Comparison of ENCODE assay signal across 2 cellular contexts in the genomic region with DNA sequence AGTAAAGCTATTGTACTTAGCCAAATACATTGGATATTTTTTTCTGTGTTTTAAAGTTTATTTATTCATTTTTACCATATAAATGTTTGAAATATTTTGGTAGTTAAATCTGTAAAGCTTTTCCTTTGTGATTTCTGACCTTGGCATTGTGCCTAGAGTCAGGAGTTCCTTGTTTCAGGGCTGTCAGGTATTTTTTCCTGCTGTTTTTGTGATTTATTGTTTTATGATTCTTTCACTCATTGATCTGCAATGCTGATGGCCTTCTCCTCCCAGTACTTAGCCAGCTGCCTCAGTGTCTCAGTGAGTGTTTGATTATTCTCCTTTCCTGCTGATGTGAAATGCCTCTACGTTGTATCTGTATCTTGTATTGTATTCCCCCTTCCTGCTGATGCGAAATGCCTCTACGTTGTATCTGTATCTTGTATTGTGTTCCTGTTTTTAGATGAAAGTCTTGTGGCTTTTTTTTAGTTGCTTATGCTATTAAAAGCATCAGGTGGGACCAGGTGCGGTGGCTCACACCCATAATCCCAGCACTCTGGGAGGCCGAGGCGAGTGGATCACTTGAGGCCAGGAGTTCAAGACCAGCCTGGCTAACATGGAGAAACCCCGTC.
TF ChIP-seq lines count a peak whose summit lies in the region.

No MANE protein-coding gene starts in this region.

TF ChIP-seq in HEK293, 187 proteins besides CTCF, POLR2A, EP300 and RAD21:
- TF ChIP-seq ZNF561 (tag by site-specific recombination; IDR thresholded peaks at IDR 0.05; ENCODE audit: borderline replicate concordance) (no peak), PRDM6 (tag by site-specific recombination; IDR thresholded peaks at IDR 0.05) (peak; percentile 43; the same call in 1 of the 2 replicates), ZSCAN4 (tag by site-specific recombination; IDR thresholded peaks at IDR 0.05) (no peak)

TF ChIP-seq in GM12878, 131 proteins besides CTCF, POLR2A, EP300 and RAD21:
- TF ChIP-seq LARP7 (IDR thresholded peaks at IDR 0.05): no peak
- TF ChIP-seq RUNX3 (IDR thresholded peaks at IDR 0.05; ENCODE audit: low read length): 0 out of 2 replicates have a peak, but pooled peaks have one; percentile 24
- TF ChIP-seq SPI1 (IDR thresholded peaks at IDR 0.05; ENCODE audit: borderline replicate concordance, insufficient read depth, low read depth, low read length): peak; percentile 58; the same call in 1 of the 2 replicates
TF ChIP-seq in GM12878: peak in this region for 2.
